1 cellular context compared by ENCODE assay signal in the genomic region with DNA sequence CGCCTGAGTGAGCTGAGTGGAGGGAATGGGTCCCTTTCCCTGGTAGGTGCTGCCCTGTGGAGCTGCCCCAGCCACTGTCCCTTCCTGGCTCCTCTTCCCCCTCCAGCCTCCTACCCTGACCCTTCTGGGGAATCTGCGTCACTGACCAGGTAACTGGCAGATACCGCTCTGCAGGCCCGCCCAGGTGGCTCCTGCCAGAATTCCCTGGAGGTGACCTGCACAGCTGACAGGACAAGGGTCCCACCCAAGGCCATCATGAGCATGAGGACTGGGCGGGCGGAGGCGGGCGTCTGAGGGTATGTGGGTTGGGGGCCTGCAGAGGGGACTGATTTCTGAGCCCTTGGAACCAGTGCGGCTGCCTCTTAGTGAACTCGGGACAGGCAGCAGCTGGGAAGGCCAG.
TF ChIP-seq lines count a peak whose summit lies in the region.

No MANE protein-coding gene starts in this region.

TF ChIP-seq in H1, 55 proteins besides CTCF, POLR2A, EP300 and RAD21:
- TF ChIP-seq GABPA (IDR thresholded peaks at IDR 0.05; ENCODE audit: borderline replicate concordance, insufficient read depth, low read length) (no peak), PHF8 (conservative IDR thresholded peaks at IDR 0.05; ENCODE audit: low read depth, low read length) (no peak), CEBPB (IDR thresholded peaks at IDR 0.05; ENCODE audit: low read depth, low read length) (no peak), KDM1A (IDR thresholded peaks at IDR 0.05; ENCODE audit: borderline replicate concordance, low read length) (no peak), CREB1 (IDR thresholded peaks at IDR 0.05) (no peak), CBX8 (IDR thresholded peaks at IDR 0.05; ENCODE audit: borderline replicate concordance, low read depth, low read length) (no peak), SP4 (IDR thresholded peaks at IDR 0.05; ENCODE audit: low read length) (no peak), POU5F1 (IDR thresholded peaks at IDR 0.05; ENCODE audit: low read depth, low read length) (no peak), SP1 (IDR thresholded peaks at IDR 0.05; ENCODE audit: low read depth, low read length) (no peak), CBX5 (IDR thresholded peaks at IDR 0.05; ENCODE audit: low read depth, low read length) (no peak)
- TF ChIP-seq, protein P1, sequence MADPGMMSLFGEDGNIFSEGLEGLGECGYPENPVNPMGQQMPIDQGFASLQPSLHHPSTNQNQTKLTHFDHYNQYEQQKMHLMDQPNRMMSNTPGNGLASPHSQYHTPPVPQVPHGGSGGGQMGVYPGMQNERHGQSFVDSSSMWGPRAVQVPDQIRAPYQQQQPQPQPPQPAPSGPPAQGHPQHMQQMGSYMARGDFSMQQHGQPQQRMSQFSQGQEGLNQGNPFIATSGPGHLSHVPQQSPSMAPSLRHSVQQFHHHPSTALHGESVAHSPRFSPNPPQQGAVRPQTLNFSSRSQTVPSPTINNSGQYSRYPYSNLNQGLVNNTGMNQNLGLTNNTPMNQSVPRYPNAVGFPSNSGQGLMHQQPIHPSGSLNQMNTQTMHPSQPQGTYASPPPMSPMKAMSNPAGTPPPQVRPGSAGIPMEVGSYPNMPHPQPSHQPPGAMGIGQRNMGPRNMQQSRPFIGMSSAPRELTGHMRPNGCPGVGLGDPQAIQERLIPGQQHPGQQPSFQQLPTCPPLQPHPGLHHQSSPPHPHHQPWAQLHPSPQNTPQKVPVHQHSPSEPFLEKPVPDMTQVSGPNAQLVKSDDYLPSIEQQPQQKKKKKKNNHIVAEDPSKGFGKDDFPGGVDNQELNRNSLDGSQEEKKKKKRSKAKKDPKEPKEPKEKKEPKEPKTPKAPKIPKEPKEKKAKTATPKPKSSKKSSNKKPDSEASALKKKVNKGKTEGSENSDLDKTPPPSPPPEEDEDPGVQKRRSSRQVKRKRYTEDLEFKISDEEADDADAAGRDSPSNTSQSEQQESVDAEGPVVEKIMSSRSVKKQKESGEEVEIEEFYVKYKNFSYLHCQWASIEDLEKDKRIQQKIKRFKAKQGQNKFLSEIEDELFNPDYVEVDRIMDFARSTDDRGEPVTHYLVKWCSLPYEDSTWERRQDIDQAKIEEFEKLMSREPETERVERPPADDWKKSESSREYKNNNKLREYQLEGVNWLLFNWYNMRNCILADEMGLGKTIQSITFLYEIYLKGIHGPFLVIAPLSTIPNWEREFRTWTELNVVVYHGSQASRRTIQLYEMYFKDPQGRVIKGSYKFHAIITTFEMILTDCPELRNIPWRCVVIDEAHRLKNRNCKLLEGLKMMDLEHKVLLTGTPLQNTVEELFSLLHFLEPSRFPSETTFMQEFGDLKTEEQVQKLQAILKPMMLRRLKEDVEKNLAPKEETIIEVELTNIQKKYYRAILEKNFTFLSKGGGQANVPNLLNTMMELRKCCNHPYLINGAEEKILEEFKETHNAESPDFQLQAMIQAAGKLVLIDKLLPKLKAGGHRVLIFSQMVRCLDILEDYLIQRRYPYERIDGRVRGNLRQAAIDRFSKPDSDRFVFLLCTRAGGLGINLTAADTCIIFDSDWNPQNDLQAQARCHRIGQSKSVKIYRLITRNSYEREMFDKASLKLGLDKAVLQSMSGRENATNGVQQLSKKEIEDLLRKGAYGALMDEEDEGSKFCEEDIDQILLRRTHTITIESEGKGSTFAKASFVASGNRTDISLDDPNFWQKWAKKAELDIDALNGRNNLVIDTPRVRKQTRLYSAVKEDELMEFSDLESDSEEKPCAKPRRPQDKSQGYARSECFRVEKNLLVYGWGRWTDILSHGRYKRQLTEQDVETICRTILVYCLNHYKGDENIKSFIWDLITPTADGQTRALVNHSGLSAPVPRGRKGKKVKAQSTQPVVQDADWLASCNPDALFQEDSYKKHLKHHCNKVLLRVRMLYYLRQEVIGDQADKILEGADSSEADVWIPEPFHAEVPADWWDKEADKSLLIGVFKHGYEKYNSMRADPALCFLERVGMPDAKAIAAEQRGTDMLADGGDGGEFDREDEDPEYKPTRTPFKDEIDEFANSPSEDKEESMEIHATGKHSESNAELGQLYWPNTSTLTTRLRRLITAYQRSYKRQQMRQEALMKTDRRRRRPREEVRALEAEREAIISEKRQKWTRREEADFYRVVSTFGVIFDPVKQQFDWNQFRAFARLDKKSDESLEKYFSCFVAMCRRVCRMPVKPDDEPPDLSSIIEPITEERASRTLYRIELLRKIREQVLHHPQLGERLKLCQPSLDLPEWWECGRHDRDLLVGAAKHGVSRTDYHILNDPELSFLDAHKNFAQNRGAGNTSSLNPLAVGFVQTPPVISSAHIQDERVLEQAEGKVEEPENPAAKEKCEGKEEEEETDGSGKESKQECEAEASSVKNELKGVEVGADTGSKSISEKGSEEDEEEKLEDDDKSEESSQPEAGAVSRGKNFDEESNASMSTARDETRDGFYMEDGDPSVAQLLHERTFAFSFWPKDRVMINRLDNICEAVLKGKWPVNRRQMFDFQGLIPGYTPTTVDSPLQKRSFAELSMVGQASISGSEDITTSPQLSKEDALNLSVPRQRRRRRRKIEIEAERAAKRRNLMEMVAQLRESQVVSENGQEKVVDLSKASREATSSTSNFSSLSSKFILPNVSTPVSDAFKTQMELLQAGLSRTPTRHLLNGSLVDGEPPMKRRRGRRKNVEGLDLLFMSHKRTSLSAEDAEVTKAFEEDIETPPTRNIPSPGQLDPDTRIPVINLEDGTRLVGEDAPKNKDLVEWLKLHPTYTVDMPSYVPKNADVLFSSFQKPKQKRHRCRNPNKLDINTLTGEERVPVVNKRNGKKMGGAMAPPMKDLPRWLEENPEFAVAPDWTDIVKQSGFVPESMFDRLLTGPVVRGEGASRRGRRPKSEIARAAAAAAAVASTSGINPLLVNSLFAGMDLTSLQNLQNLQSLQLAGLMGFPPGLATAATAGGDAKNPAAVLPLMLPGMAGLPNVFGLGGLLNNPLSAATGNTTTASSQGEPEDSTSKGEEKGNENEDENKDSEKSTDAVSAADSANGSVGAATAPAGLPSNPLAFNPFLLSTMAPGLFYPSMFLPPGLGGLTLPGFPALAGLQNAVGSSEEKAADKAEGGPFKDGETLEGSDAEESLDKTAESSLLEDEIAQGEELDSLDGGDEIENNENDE (IDR thresholded peaks at IDR 0.05; ENCODE audit: insufficient replicate concordance, low read length), result no peak
- TF ChIP-seq, protein P2, sequence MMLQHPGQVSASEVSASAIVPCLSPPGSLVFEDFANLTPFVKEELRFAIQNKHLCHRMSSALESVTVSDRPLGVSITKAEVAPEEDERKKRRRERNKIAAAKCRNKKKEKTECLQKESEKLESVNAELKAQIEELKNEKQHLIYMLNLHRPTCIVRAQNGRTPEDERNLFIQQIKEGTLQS (IDR thresholded peaks at IDR 0.05; ENCODE audit: insufficient read depth, low read depth, low read length), result no peak
- TF ChIP-seq, protein P3, sequence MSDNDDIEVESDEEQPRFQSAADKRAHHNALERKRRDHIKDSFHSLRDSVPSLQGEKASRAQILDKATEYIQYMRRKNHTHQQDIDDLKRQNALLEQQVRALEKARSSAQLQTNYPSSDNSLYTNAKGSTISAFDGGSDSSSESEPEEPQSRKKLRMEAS (IDR thresholded peaks at IDR 0.05), result no peak
TF ChIP-seq in H1: peak in this region for 0.
